Comparison of ENCODE assay signal across 8 cellular contexts in genomic region chr17:48053758-48054237, GRCh38. TPM values are rescaled to one million over a fixed set of nuclear protein-coding genes. Genes with fewer than 3 reads are reported as not detected.
DNase-seq lines count a peak whose midpoint lies in the region; ATAC-seq and TF ChIP-seq lines count a peak whose summit lies in the region.

No MANE protein-coding gene starts in this region.

- H3K4me1 ChIP-seq in cardiac muscle cell (ENCODE audit: low read depth) (peaks cover 45% of the 10 kb centered on the region), mesodermal cell (ENCODE audit: control insufficient read depth, insufficient read depth, low read length, poor library complexity, severe bottlenecking) (peaks cover 52% of the 10 kb centered on the region), upper lobe of right lung (peaks cover 67% of the 10 kb centered on the region)

- ATAC-seq in Right ventricle myocardium inferior (no peak), upper lobe of right lung (no peak)

- in situ Hi-C loops in brain microvascular endothelial cell (cut with HindIII; ENCODE audit: low pct_ligation_motif_present, low sequenced_read_pairs) = no loop called here

- peaks cover 25% of the 10 kb centered on the region for H3K36me3 ChIP-seq in cardiac muscle cell
- peaks cover 44% of the 10 kb centered on the region for H3K36me3 ChIP-seq in brain microvascular endothelial cell (replicated peaks)
- peaks cover 65% of the 10 kb centered on the region for H3K36me3 ChIP-seq in mesodermal cell (ENCODE audit: control insufficient read depth, insufficient read depth, low read length)
- H3K36me3 ChIP-seq in upper lobe of right lung = peaks cover 64% of the 10 kb centered on the region

- no peak for DNase-seq in cardiac muscle cell (ENCODE audit: low read depth in 1 of 2, low spot score in 1 of 2)
- no peak for DNase-seq in Right ventricle myocardium inferior (ENCODE audit: missing footprints)
- no peak for DNase-seq in brain microvascular endothelial cell
- DNase-seq in upper lobe of right lung = no peak
- no peak for DNase-seq in hippocampal formation (lab: John Stamatoyannopoulos, UW)
- no peak for DNase-seq in mucosa of gallbladder (ENCODE audit: low spot score)
- no peak for DNase-seq in COLO829 (ENCODE audit: low spot score)

- H3K9me3 ChIP-seq in cardiac muscle cell (ENCODE audit: low read depth) = no peaks in the 10 kb centered on the region
- H3K9me3 ChIP-seq in mesodermal cell (ENCODE audit: control insufficient read depth, low read length) = no peaks in the 10 kb centered on the region
- H3K9me3 ChIP-seq in upper lobe of right lung = no peaks in the 10 kb centered on the region

- intact Hi-C loops in Right ventricle myocardium inferior (cut with DNase I) = loop anchor here (2.0 kb wide), 1 partner anchor 27 kb away; no protein-coding TSS in a partner anchor
- intact Hi-C loops in upper lobe of right lung (cut with DNase I) = no loop called here

- H3K27me3 ChIP-seq in cardiac muscle cell (no peaks in the 10 kb centered on the region), brain microvascular endothelial cell (replicated peaks) (no peaks in the 10 kb centered on the region), upper lobe of right lung (no peaks in the 10 kb centered on the region)

- TF ChIP-seq CTCF in cardiac muscle cell (IDR thresholded peaks at IDR 0.05; ENCODE audit: low read depth, low read length) (no peak), brain microvascular endothelial cell (IDR thresholded peaks at IDR 0.05; ENCODE audit: low read depth, low read length, missing control alignments) (no peak), upper lobe of right lung (IDR thresholded peaks at IDR 0.05) (no peak)

- peak overlapping the region; percentile 95 for H3K27ac ChIP-seq in cardiac muscle cell
- H3K27ac ChIP-seq in brain microvascular endothelial cell = peak overlapping the region; percentile 90
- H3K27ac ChIP-seq in mesodermal cell (ENCODE audit: low read depth, low read length, severe bottlenecking) = peak overlapping the region; percentile 75
- H3K27ac ChIP-seq in upper lobe of right lung = peak overlapping the region; percentile 99

- 30 to 48% methylated on average over 4 to 5 of the region's 6 CpGs for WGBS in mesodermal cell (ENCODE audit: insufficient coverage in 2 of 2), 2 experiments

- no peak overlapping the region for H3K4me3 ChIP-seq in cardiac muscle cell
- no peak overlapping the region for H3K4me3 ChIP-seq in brain microvascular endothelial cell (ENCODE audit: low read depth, low read length)
- H3K4me3 ChIP-seq in mesodermal cell (ENCODE audit: extremely low read depth, insufficient read depth, low read length, poor library complexity, severe bottlenecking) = peak overlapping the region; percentile 16
- peak overlapping the region; percentile 31 for H3K4me3 ChIP-seq in upper lobe of right lung

RNA-seq across cellular contexts. Expression of gene NFE2L1, which starts 5.6 kb away (rescaled TPM):
- 96.4 and 122 TPM in 2 replicates for total RNA-seq in cardiac muscle cell
- 56.0 and 56.7 TPM in 2 replicates for polyA plus RNA-seq in cardiac muscle cell
- 775 TPM for total RNA-seq in Right ventricle myocardium inferior
- 143 TPM for polyA plus RNA-seq in mesodermal cell (2013, experiment 1 of 2)
- 107 TPM for polyA plus RNA-seq in mesodermal cell (2013, experiment 2 of 2)
- total RNA-seq in upper lobe of right lung = 201 TPM
- 207 TPM for total RNA-seq in mucosa of gallbladder

RNA-seq across cellular contexts. Expression of gene COPZ2, which starts 16.2 kb away (rescaled TPM):
- 10.8 and 14.4 TPM in 2 replicates for total RNA-seq in cardiac muscle cell
- polyA plus RNA-seq in cardiac muscle cell = 23.5 and 36.1 TPM in 2 replicates
- 52.9 TPM for total RNA-seq in Right ventricle myocardium inferior
- polyA plus RNA-seq in mesodermal cell (2013, experiment 1 of 2) = 5.7 TPM
- polyA plus RNA-seq in mesodermal cell (2013, experiment 2 of 2) = 8.0 TPM
- 24.5 TPM for total RNA-seq in upper lobe of right lung
- total RNA-seq in mucosa of gallbladder = 39.3 TPM

RNA-seq across cellular contexts. Expression of gene CBX1, which starts 47.5 kb away (rescaled TPM):
- total RNA-seq in cardiac muscle cell = 62.9 and 102 TPM in 2 replicates
- polyA plus RNA-seq in cardiac muscle cell = 35.9 and 38.3 TPM in 2 replicates
- total RNA-seq in Right ventricle myocardium inferior = 40.0 TPM
- polyA plus RNA-seq in mesodermal cell (2013, experiment 1 of 2) = 146 TPM
- polyA plus RNA-seq in mesodermal cell (2013, experiment 2 of 2) = 152 TPM
- 34.0 TPM for total RNA-seq in upper lobe of right lung
- total RNA-seq in mucosa of gallbladder = 41.9 TPM

RNA-seq across cellular contexts. Expression of gene SNX11, which starts 53.8 kb away (rescaled TPM):
- 11.0 and 11.6 TPM in 2 replicates for total RNA-seq in cardiac muscle cell
- 19.2 and 19.3 TPM in 2 replicates for polyA plus RNA-seq in cardiac muscle cell
- 10.5 TPM for total RNA-seq in Right ventricle myocardium inferior
- 13.7 TPM for polyA plus RNA-seq in mesodermal cell (2013, experiment 1 of 2)
- 11.5 TPM for polyA plus RNA-seq in mesodermal cell (2013, experiment 2 of 2)
- total RNA-seq in upper lobe of right lung = 20.8 TPM
- 21.8 TPM for total RNA-seq in mucosa of gallbladder

Comparison
In these comparisons a context has a peak if more than half of its experiments do, and no peak if none do; other contexts are left out.
1. H3K4me3 ChIP-seq: peak in mesodermal cell (single experiment) and upper lobe of right lung (single experiment); none in cardiac muscle cell (single experiment) and brain microvascular endothelial cell (single experiment).
2. Peak in every context shown above with its lines, with median percentiles within 50 percentile points of each other: H3K27ac ChIP-seq.